Comparison of ENCODE assay signal across 1 cellular context in the genomic region with DNA sequence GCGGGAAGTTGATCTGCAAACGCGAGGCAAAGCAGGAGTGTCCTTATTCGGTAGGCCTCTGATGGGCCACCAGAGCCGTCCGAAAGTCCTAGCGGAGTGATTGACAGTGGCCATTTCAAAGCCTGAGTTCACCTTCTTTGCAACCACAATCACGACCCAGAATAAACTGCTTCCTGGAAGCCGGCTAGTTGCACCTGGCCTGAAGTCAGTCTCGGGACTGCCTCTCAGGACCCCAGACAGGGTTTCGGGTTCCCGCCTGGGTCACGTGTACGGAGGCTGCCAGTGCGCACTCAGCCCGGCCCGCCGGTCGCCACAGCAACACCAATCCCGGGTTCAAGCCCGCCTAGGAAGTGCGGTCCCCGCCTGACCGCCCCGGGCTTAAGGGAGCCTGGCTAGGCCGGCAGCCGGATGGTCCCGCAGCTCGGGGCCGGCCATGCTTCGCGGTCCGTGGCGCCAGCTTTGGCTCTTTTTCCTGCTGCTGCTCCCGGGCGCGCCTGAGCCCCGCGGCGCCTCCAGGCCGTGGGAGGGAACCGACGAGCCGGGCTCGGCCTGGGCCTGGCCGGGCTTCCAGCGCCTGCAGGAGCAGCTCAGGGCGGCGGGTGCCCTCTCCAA.
TF ChIP-seq lines count a peak whose summit lies in the region.

A gene with protein sequence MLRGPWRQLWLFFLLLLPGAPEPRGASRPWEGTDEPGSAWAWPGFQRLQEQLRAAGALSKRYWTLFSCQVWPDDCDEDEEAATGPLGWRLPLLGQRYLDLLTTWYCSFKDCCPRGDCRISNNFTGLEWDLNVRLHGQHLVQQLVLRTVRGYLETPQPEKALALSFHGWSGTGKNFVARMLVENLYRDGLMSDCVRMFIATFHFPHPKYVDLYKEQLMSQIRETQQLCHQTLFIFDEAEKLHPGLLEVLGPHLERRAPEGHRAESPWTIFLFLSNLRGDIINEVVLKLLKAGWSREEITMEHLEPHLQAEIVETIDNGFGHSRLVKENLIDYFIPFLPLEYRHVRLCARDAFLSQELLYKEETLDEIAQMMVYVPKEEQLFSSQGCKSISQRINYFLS (plus strand): TSS at position 375 of the 612 bp plus-strand sequence. CDS start 59 bp downstream, at position 434.

TF ChIP-seq in K562, 482 proteins besides CTCF, POLR2A, EP300 and RAD21 (continued from another document and continues in another):
- TF ChIP-seq, protein P1, sequence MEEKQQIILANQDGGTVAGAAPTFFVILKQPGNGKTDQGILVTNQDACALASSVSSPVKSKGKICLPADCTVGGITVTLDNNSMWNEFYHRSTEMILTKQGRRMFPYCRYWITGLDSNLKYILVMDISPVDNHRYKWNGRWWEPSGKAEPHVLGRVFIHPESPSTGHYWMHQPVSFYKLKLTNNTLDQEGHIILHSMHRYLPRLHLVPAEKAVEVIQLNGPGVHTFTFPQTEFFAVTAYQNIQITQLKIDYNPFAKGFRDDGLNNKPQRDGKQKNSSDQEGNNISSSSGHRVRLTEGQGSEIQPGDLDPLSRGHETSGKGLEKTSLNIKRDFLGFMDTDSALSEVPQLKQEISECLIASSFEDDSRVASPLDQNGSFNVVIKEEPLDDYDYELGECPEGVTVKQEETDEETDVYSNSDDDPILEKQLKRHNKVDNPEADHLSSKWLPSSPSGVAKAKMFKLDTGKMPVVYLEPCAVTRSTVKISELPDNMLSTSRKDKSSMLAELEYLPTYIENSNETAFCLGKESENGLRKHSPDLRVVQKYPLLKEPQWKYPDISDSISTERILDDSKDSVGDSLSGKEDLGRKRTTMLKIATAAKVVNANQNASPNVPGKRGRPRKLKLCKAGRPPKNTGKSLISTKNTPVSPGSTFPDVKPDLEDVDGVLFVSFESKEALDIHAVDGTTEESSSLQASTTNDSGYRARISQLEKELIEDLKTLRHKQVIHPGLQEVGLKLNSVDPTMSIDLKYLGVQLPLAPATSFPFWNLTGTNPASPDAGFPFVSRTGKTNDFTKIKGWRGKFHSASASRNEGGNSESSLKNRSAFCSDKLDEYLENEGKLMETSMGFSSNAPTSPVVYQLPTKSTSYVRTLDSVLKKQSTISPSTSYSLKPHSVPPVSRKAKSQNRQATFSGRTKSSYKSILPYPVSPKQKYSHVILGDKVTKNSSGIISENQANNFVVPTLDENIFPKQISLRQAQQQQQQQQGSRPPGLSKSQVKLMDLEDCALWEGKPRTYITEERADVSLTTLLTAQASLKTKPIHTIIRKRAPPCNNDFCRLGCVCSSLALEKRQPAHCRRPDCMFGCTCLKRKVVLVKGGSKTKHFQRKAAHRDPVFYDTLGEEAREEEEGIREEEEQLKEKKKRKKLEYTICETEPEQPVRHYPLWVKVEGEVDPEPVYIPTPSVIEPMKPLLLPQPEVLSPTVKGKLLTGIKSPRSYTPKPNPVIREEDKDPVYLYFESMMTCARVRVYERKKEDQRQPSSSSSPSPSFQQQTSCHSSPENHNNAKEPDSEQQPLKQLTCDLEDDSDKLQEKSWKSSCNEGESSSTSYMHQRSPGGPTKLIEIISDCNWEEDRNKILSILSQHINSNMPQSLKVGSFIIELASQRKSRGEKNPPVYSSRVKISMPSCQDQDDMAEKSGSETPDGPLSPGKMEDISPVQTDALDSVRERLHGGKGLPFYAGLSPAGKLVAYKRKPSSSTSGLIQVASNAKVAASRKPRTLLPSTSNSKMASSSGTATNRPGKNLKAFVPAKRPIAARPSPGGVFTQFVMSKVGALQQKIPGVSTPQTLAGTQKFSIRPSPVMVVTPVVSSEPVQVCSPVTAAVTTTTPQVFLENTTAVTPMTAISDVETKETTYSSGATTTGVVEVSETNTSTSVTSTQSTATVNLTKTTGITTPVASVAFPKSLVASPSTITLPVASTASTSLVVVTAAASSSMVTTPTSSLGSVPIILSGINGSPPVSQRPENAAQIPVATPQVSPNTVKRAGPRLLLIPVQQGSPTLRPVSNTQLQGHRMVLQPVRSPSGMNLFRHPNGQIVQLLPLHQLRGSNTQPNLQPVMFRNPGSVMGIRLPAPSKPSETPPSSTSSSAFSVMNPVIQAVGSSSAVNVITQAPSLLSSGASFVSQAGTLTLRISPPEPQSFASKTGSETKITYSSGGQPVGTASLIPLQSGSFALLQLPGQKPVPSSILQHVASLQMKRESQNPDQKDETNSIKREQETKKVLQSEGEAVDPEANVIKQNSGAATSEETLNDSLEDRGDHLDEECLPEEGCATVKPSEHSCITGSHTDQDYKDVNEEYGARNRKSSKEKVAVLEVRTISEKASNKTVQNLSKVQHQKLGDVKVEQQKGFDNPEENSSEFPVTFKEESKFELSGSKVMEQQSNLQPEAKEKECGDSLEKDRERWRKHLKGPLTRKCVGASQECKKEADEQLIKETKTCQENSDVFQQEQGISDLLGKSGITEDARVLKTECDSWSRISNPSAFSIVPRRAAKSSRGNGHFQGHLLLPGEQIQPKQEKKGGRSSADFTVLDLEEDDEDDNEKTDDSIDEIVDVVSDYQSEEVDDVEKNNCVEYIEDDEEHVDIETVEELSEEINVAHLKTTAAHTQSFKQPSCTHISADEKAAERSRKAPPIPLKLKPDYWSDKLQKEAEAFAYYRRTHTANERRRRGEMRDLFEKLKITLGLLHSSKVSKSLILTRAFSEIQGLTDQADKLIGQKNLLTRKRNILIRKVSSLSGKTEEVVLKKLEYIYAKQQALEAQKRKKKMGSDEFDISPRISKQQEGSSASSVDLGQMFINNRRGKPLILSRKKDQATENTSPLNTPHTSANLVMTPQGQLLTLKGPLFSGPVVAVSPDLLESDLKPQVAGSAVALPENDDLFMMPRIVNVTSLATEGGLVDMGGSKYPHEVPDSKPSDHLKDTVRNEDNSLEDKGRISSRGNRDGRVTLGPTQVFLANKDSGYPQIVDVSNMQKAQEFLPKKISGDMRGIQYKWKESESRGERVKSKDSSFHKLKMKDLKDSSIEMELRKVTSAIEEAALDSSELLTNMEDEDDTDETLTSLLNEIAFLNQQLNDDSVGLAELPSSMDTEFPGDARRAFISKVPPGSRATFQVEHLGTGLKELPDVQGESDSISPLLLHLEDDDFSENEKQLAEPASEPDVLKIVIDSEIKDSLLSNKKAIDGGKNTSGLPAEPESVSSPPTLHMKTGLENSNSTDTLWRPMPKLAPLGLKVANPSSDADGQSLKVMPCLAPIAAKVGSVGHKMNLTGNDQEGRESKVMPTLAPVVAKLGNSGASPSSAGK (IDR thresholded peaks at IDR 0.05): peak; percentile 90
- TF ChIP-seq MAFK (IDR thresholded peaks at IDR 0.05; ENCODE audit: low read length): no peak
- no peak for TF ChIP-seq ZNF551 (CRISPR knock-in tag; IDR thresholded peaks at IDR 0.05)
- TF ChIP-seq NFRKB (IDR thresholded peaks at IDR 0.05; ENCODE audit: low read depth): no peak; the same call in 1 of the 2 replicates
- TF ChIP-seq MCM5 (IDR thresholded peaks at IDR 0.05; ENCODE audit: low read depth): no peak
- no peak; the same call in 1 of the 2 replicates for TF ChIP-seq ZNF263 (CRISPR knock-in tag; IDR thresholded peaks at IDR 0.05; ENCODE audit: borderline replicate concordance)
- 0 out of 2 replicates have a peak, but pooled peaks have one; percentile 12 for TF ChIP-seq GATAD2A (IDR thresholded peaks at IDR 0.05)
- no peak for TF ChIP-seq NUFIP1 (IDR thresholded peaks at IDR 0.05; ENCODE audit: partially characterized antibody)
- TF ChIP-seq, protein P2, sequence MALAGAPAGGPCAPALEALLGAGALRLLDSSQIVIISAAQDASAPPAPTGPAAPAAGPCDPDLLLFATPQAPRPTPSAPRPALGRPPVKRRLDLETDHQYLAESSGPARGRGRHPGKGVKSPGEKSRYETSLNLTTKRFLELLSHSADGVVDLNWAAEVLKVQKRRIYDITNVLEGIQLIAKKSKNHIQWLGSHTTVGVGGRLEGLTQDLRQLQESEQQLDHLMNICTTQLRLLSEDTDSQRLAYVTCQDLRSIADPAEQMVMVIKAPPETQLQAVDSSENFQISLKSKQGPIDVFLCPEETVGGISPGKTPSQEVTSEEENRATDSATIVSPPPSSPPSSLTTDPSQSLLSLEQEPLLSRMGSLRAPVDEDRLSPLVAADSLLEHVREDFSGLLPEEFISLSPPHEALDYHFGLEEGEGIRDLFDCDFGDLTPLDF (CRISPR knock-in tag; IDR thresholded peaks at IDR 0.05): peak; percentile 83
- no peak for TF ChIP-seq TFAM (CRISPR knock-in tag; conservative IDR thresholded peaks at IDR 0.05)
- peak in 1 of 2 experiments; percentile 55; a peak in 2 of 4 replicates for TF ChIP-seq HDAC1 (IDR thresholded peaks at IDR 0.05)
- no peak for TF ChIP-seq NCOA1 (IDR thresholded peaks at IDR 0.05; ENCODE audit: low read depth)
- TF ChIP-seq TAF7 (tag; IDR thresholded peaks at IDR 0.05): no peak
- no peak for TF ChIP-seq ZNF134 (CRISPR knock-in tag; conservative IDR thresholded peaks at IDR 0.05)
- TF ChIP-seq MXI1 (IDR thresholded peaks at IDR 0.05; ENCODE audit: low read depth, low read length): peak; percentile 83
- TF ChIP-seq, protein P3, sequence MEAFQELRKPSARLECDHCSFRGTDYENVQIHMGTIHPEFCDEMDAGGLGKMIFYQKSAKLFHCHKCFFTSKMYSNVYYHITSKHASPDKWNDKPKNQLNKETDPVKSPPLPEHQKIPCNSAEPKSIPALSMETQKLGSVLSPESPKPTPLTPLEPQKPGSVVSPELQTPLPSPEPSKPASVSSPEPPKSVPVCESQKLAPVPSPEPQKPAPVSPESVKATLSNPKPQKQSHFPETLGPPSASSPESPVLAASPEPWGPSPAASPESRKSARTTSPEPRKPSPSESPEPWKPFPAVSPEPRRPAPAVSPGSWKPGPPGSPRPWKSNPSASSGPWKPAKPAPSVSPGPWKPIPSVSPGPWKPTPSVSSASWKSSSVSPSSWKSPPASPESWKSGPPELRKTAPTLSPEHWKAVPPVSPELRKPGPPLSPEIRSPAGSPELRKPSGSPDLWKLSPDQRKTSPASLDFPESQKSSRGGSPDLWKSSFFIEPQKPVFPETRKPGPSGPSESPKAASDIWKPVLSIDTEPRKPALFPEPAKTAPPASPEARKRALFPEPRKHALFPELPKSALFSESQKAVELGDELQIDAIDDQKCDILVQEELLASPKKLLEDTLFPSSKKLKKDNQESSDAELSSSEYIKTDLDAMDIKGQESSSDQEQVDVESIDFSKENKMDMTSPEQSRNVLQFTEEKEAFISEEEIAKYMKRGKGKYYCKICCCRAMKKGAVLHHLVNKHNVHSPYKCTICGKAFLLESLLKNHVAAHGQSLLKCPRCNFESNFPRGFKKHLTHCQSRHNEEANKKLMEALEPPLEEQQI (IDR thresholded peaks at IDR 0.05): no peak
- no peak for TF ChIP-seq E2F3 (CRISPR knock-in tag; IDR thresholded peaks at IDR 0.05)
- TF ChIP-seq POLR3A (IDR thresholded peaks at IDR 0.05; ENCODE audit: borderline replicate concordance, extremely low read depth, insufficient read depth, insufficient read length): no peak
- no peak for TF ChIP-seq SRSF9 (IDR thresholded peaks at IDR 0.05; ENCODE audit: borderline replicate concordance, low read depth, low read length)
- no peak for TF ChIP-seq ZNF3 (CRISPR knock-in tag; IDR thresholded peaks at IDR 0.05)
- TF ChIP-seq BRF1 (IDR thresholded peaks at IDR 0.05; ENCODE audit: borderline replicate concordance, extremely low read depth, insufficient read length): no peak
- TF ChIP-seq ZFPM2 (CRISPR knock-in tag; IDR thresholded peaks at IDR 0.05): no peak
- 0 out of 2 replicates have a peak, but pooled peaks have one; percentile 36 for TF ChIP-seq RBM34 (IDR thresholded peaks at IDR 0.05; ENCODE audit: borderline replicate concordance, insufficient read depth, low read length)
- no peak for TF ChIP-seq STAT5A (IDR thresholded peaks at IDR 0.05; ENCODE audit: borderline replicate concordance, low read length)
- TF ChIP-seq TEAD4 (IDR thresholded peaks at IDR 0.05; ENCODE audit: low read length): no peak
- TF ChIP-seq TEAD4 (CRISPR knock-in tag; IDR thresholded peaks at IDR 0.05; ENCODE audit: borderline replicate concordance): peak; percentile 67; the same call in 1 of the 2 replicates
- TF ChIP-seq, protein P4, sequence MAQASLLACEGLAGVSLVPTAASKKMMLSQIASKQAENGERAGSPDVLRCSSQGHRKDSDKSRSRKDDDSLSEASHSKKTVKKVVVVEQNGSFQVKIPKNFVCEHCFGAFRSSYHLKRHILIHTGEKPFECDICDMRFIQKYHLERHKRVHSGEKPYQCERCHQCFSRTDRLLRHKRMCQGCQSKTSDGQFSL (CRISPR knock-in tag; IDR thresholded peaks at IDR 0.05): no peak; the same call in 1 of the 2 replicates
- TF ChIP-seq, protein P4 (tag; IDR thresholded peaks at IDR 0.05): no peak
- no peak for TF ChIP-seq FOXJ2 (tag; IDR thresholded peaks at IDR 0.05)
- TF ChIP-seq SMARCA5 (IDR thresholded peaks at IDR 0.05): no peak
- no peak for TF ChIP-seq ZNF41 (CRISPR knock-in tag; conservative IDR thresholded peaks at IDR 0.05)
- TF ChIP-seq NR2F6 (CRISPR knock-in tag; IDR thresholded peaks at IDR 0.05): no peak
- TF ChIP-seq RNF2 (IDR thresholded peaks at IDR 0.05): peak; percentile 59
- TF ChIP-seq HDGF (IDR thresholded peaks at IDR 0.05): no peak
- peak; percentile 89 for TF ChIP-seq TOE1 (IDR thresholded peaks at IDR 0.05; ENCODE audit: borderline replicate concordance)
- peak; percentile 95 for TF ChIP-seq TOE1 (CRISPR knock-in tag; IDR thresholded peaks at IDR 0.05; ENCODE audit: borderline replicate concordance, low read depth)
- TF ChIP-seq, protein P5, sequence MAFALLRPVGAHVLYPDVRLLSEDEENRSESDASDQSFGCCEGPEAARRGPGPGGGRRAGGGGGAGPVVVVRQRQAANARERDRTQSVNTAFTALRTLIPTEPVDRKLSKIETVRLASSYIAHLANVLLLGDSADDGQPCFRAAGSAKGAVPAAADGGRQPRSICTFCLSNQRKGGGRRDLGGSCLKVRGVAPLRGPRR (CRISPR knock-in tag; IDR thresholded peaks at IDR 0.05): no peak
- no peak for TF ChIP-seq NCOA2 (IDR thresholded peaks at IDR 0.05; ENCODE audit: partially characterized antibody in 2 of 2)
- no peak for TF ChIP-seq HEY1 (CRISPR knock-in tag; IDR thresholded peaks at IDR 0.05; ENCODE audit: borderline replicate concordance)
- TF ChIP-seq TCF3 (CRISPR knock-in tag; IDR thresholded peaks at IDR 0.05): peak; percentile 47; the same call in 1 of the 2 replicates
- TF ChIP-seq MCM7 (IDR thresholded peaks at IDR 0.05): no peak
- TF ChIP-seq CBX1 (IDR thresholded peaks at IDR 0.05; ENCODE audit: low read depth): peak; percentile 66
- TF ChIP-seq SIX5 (IDR thresholded peaks at IDR 0.05; ENCODE audit: borderline replicate concordance in 1 of 2, insufficient read depth in 1 of 2, low read depth in 1 of 2, low read length in 2 of 2): no peak
- no peak for TF ChIP-seq ZNF311 (CRISPR knock-in tag; IDR thresholded peaks at IDR 0.05)
- TF ChIP-seq ARHGAP35 (IDR thresholded peaks at IDR 0.05; ENCODE audit: partially characterized antibody): no peak
- no peak for TF ChIP-seq ZNF707 (CRISPR knock-in tag; conservative IDR thresholded peaks at IDR 0.05)
- no peak; the same call in 1 of the 2 replicates for TF ChIP-seq ZNF121 (CRISPR knock-in tag; conservative IDR thresholded peaks at IDR 0.05)
- TF ChIP-seq THRAP3 (IDR thresholded peaks at IDR 0.05; ENCODE audit: borderline replicate concordance): no peak
- no peak for TF ChIP-seq TAL1 (IDR thresholded peaks at IDR 0.05)
- TF ChIP-seq KDM5B (IDR thresholded peaks at IDR 0.05; ENCODE audit: insufficient replicate concordance, low read depth, low read length): peak; percentile 91
- no peak for TF ChIP-seq ZNF584 (CRISPR knock-in tag; IDR thresholded peaks at IDR 0.05; ENCODE audit: low read depth)
- TF ChIP-seq ZFP1 (CRISPR knock-in tag; IDR thresholded peaks at IDR 0.05): no peak
- TF ChIP-seq RBFOX2 (IDR thresholded peaks at IDR 0.05; ENCODE audit: low read depth, low read length): peak; percentile 89
